ENCODE assay signal across 8 cellular contexts in the genomic region with DNA sequence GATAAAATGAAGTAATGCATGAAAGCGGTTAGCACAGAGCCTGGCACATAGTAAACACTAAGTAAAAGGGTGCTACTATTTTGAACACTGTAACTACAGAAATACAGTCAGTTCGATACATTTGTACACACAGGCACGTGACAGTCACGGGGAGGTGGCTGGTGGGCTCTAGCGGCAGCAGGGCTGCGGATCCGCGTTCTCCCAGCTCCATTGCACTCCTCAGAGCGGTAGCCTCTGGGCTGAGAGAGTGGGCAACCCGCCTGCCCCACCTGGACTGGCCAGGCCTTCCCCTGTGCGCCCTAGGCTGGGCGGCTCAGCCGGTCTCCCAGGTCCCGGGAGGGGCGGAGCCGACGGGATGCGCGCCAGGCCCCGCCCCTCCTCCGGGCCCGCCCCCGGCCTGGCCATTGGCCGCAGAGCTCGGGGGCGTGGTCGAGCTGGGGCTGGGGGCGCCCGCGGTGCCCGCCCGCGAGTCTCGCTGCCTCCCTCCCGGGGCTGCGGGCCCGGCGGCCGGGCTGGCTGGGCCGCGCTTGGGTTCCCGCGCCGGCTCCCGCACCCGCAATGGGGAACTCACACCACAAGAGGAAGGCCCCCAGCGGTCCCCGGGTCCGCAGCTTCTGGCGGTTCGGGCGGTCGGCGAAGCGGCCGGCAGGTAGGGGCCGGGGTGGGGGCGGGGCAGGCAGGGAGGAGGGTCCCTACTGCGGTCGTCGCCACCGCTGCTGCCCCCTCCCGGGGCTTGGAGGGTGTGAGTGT. TPM values are rescaled to one million over a fixed set of nuclear protein-coding genes. Genes with fewer than 3 reads are reported as not detected.
DNase-seq lines count a peak whose midpoint lies in the region; ATAC-seq, FAIRE-seq and TF ChIP-seq lines count a peak whose summit lies in the region.

No MANE protein-coding gene starts in this region.

- peak overlapping the region; percentile 59 for H3K4ac ChIP-seq in H1 (replicated peaks; ENCODE audit: insufficient read length, low read depth, low read length)

- peak overlapping the region; percentile 100 for H2BK12ac ChIP-seq in H1 (ENCODE audit: low read depth, low read length)

- peaks cover 9% of the 10 kb centered on the region for H3K23me2 ChIP-seq in H1 (ENCODE audit: low read depth, low read length)

- CTCF ChIA-PET in Calu3 (lab: Charles Lee) (interaction anchor here (0.6 to 1.7 kb wide), 6 partner anchors 11 to 273 kb away, joined by 3 to 13 read pairs (median 7); a partner anchor contains a TSS), HEK293T (lab: Yijun Ruan, JAX) (interaction anchor here (1.8 kb wide), 1 partner anchor 20 kb away, joined by 10 read pairs; no protein-coding TSS in a partner anchor), H1 (lab: Charles Lee; ENCODE audit: partially characterized antibody) (interaction anchor here (0.7 to 11.2 kb wide), 8 partner anchors 9 to 227 kb away, joined by 3 to 220 read pairs (median 5); a partner anchor contains a TSS)

- peak overlapping the region; percentile 91; the same call in 1 of the 2 replicates for H4K8ac ChIP-seq in H1 (ENCODE audit: extremely low read depth, insufficient read depth, low read length)

- POLR2A ChIA-PET in HEK293T (lab: Yijun Ruan, JAX), result no interaction called here
- POLR2A ChIA-PET in H1 (lab: Charles Lee; ENCODE audit: partially characterized antibody), result interaction anchor here (1.0 to 17.2 kb wide), 8 partner anchors 9 to 41 kb away, joined by 3 to 295 read pairs (median 8); a partner anchor contains a TSS

- no peaks in the 10 kb centered on the region; a peak in 1 of 8 replicates for H3K36me3 ChIP-seq in H1 (ENCODE audit: control insufficient read depth in 2 of 4, insufficient read depth in 4 of 4, low read length in 3 of 4)

- H3K79me1 ChIP-seq in H1 (ENCODE audit: low read depth, low read length), result peaks cover 7% of the 10 kb centered on the region

- no peak for ATAC-seq in HG03565 (IDR thresholded peaks at IDR 0.05; ENCODE audit: unreplicated experiment)

- peak overlapping the region; percentile 69 for H4K91ac ChIP-seq in H1 (replicated peaks; ENCODE audit: insufficient read length, low read length)

- peak overlapping the region; percentile 41 to 99 (median 86); a peak in 6 of 7 replicates for H3K9ac ChIP-seq in H1 (replicated peaks in 1 of 4; ENCODE audit: extremely low read depth in 1 of 4, low read depth in 3 of 4, low read length in 3 of 4)

- H2AK5ac ChIP-seq in H1 (ENCODE audit: low read depth, low read length), result peak overlapping the region; percentile 100; the same call in 1 of the 2 replicates

- H3K56ac ChIP-seq in H1 (replicated peaks; ENCODE audit: insufficient read length, low read depth, low read length), result peak overlapping the region; percentile 95

- peaks cover 4 to 10% of the 10 kb centered on the region in 2 experiments for H4K20me1 ChIP-seq in H1 (replicated peaks in 1 of 2; ENCODE audit: control insufficient read depth in 1 of 2, insufficient read depth in 2 of 2, low read length in 2 of 2)

- H3K27ac Mint-ChIP-seq in Calu3 (ENCODE audit: unreplicated experiment) (peak overlapping the region; percentile 79), mesothelial cell of epicardium (peak overlapping the region; percentile 98)

- H2BK120ac ChIP-seq in H1 (replicated peaks; ENCODE audit: low read depth, low read length), result no peak overlapping the region

- H3K4me3 ChIP-seq in H1 (ENCODE audit: extremely low read depth in 1 of 4, insufficient read depth in 2 of 4, low read depth in 3 of 4, low read length in 4 of 4), result peak overlapping the region; percentile 79 to 100 (median 94)

- H3K4me3 Mint-ChIP-seq in Calu3 (ENCODE audit: low read depth, unreplicated experiment) (peak overlapping the region; percentile 92), mesothelial cell of epicardium (peak overlapping the region; percentile 96)

- H2BK20ac ChIP-seq in H1 (ENCODE audit: low read length), result peak overlapping the region; percentile 86; the same call in 1 of the 2 replicates

- H3K79me2 ChIP-seq in H1 (ENCODE audit: control insufficient read depth in 1 of 2, insufficient read depth in 2 of 2, low read length in 2 of 2), result peaks cover 8 to 42% of the 10 kb centered on the region in 2 experiments

- H3K4me1 ChIP-seq in H1 (replicated peaks in 1 of 4; ENCODE audit: control insufficient read depth in 3 of 4, insufficient read depth in 4 of 4, low read length in 3 of 4), result peaks cover 16 to 36% (median 22%) of the 10 kb centered on the region in 4 experiments

- FAIRE-seq in H1 (lab: Jason Lieb, UNC), result no peak

- peak overlapping the region; percentile 18 for H4K5ac ChIP-seq in H1 (ENCODE audit: insufficient read length, low read depth, low read length)

- peak overlapping the region; percentile 92; the same call in 1 of the 2 replicates for H3K27ac ChIP-seq in H1 (ENCODE audit: low read depth, low read length)

- TF ChIP-seq EP300 in H1 (IDR thresholded peaks at IDR 0.05; ENCODE audit: borderline replicate concordance in 1 of 2, low read depth in 2 of 2, low read length in 2 of 2), result no peak

- H3K9me3 Mint-ChIP-seq in Calu3 (ENCODE audit: low read depth, unreplicated experiment), result no peaks in the 10 kb centered on the region
- H3K9me3 Mint-ChIP-seq in mesothelial cell of epicardium, result no peaks in the 10 kb centered on the region

- peak; percentile 3 to 15; a peak in 2 of 4 replicates for TF ChIP-seq RAD21 in H1 (IDR thresholded peaks at IDR 0.05 in 1 of 2, conservative IDR thresholded peaks at IDR 0.05 in 1 of 2; ENCODE audit: low read depth in 2 of 2, low read length in 2 of 2)

- 22% methylated on average over 16 of the region's 63 CpGs; no CpG with 5 or more reads in 1 of the 2 experiments for WGBS in H1 (ENCODE audit: extremely low coverage in 1 of 2, insufficient coverage in 1 of 2, insufficient read length in 1 of 2, insufficient replicate concordance in 2 of 2, low coverage in 1 of 2, low lambda C conversion rate in 2 of 2, missing lambda C conversion rate in 1 of 2), 2 experiments

- no peaks in the 10 kb centered on the region for H3K9me3 ChIP-seq in H1 (ENCODE audit: insufficient read depth in 2 of 2, low read depth in 1 of 2, low read length in 1 of 2)

- no peak overlapping the region; the same call in none of the 2 replicates for H3K18ac ChIP-seq in H1 (ENCODE audit: extremely low read depth, low read length)

- no TSS peak for BruUV-seq in Calu3 (replicated peaks; lab: Mats Ljungman, UMichigan)

- DNase-seq in Calu3 (peak; percentile 93), HEK293T (ENCODE audit: extremely low spot score) (peak; percentile 100), NCI-H69 (lab: John Stamatoyannopoulos, UW) (peak; percentile 87), H1 (ENCODE audit: low read depth in 1 of 2, low spot score in 2 of 2) (peak; percentile 59 to 91), mesothelial cell of epicardium (ENCODE audit: low spot score in 2 of 2, unreplicated experiment in 2 of 2) (peak; percentile 88 to 90)
- peak; percentile 19 to 39 for DNase-seq in activated CD8-positive, alpha-beta memory T cell treated with anti-CD3 and anti-CD28 coated beads for 4 hours (ENCODE audit: low read depth in 2 of 2)
- DNase-seq in stimulated activated CD8-positive, alpha-beta memory T cell treated with anti-CD3 and anti-CD28 coated beads, Interleukin-15, amount 100 ng/mL, for 24 hours (ENCODE audit: low read depth), result peak; percentile 38

- no peak overlapping the region for H2AFZ ChIP-seq in H1 (ENCODE audit: low read length)

- peak in 1 of 2 experiments; percentile 70; a peak in 2 of 3 replicates for TF ChIP-seq POLR2A in H1 (IDR thresholded peaks at IDR 0.05; ENCODE audit: control extremely low read depth in 1 of 2, low read depth in 2 of 2, low read length in 2 of 2)

- intact Hi-C loops in Calu3 (cut with micrococcal nuclease; ENCODE audit: unreplicated experiment), result no loop called here

- H3K36me3 Mint-ChIP-seq in Calu3 (ENCODE audit: insufficient read depth, unreplicated experiment), result peaks cover 32% of the 10 kb centered on the region
- H3K36me3 Mint-ChIP-seq in mesothelial cell of epicardium, result no peaks in the 10 kb centered on the region

- H3K4me1 Mint-ChIP-seq in Calu3 (ENCODE audit: low read depth, unreplicated experiment), result peaks cover 55% of the 10 kb centered on the region
- peaks cover 43% of the 10 kb centered on the region for H3K4me1 Mint-ChIP-seq in mesothelial cell of epicardium

- peak overlapping the region; percentile 99 for H2BK5ac ChIP-seq in H1 (ENCODE audit: low read depth, low read length)

- H3K14ac ChIP-seq in H1 (ENCODE audit: insufficient read length), result no peak overlapping the region

- H3K23ac ChIP-seq in H1 (ENCODE audit: insufficient read length), result no peak overlapping the region

- H2BK15ac ChIP-seq in H1 (ENCODE audit: low read length), result peak overlapping the region; percentile 61; the same call in 1 of the 2 replicates

- H3K27me3 Mint-ChIP-seq in Calu3 (ENCODE audit: unreplicated experiment), result no peaks in the 10 kb centered on the region
- no peaks in the 10 kb centered on the region for H3K27me3 Mint-ChIP-seq in mesothelial cell of epicardium (ENCODE audit: low read depth)

- H3K4me2 ChIP-seq in H1 (ENCODE audit: insufficient read depth in 1 of 2, low read depth in 2 of 2, low read length in 2 of 2), result peak overlapping the region; percentile 96 to 100

- H3K27me3 ChIP-seq in H1 (replicated peaks in 1 of 4; ENCODE audit: control insufficient read depth in 3 of 4, extremely low read depth in 1 of 4, insufficient read depth in 3 of 4, low read length in 3 of 4), result no peaks in the 10 kb centered on the region

- TF ChIP-seq CTCF in Calu3 (IDR thresholded peaks at IDR 0.05; ENCODE audit: unreplicated experiment), result no peak
- TF ChIP-seq CTCF in H1 (IDR thresholded peaks at IDR 0.05; ENCODE audit: control extremely low read depth in 1 of 3, insufficient read depth in 1 of 3, low read depth in 1 of 3, low read length in 3 of 3), result peak in 1 of 3 experiments; percentile 26; a peak in 1 of 4 replicates
- TF ChIP-seq CTCF in mesothelial cell of epicardium (IDR thresholded peaks at IDR 0.05; ENCODE audit: unreplicated experiment), result no peak

TF ChIP-seq in HEK293T, 16 proteins besides CTCF, POLR2A, EP300 and RAD21 (continues in another document):
- TF ChIP-seq HDGF (IDR thresholded peaks at IDR 0.05; ENCODE audit: borderline replicate concordance) (peak; percentile 96), ARNT (IDR thresholded peaks at IDR 0.05) (0 out of 2 replicates have a peak, but pooled peaks have one; percentile 13)

TF ChIP-seq in H1, 55 proteins besides CTCF, POLR2A, EP300 and RAD21 (continues in another document):
- TF ChIP-seq BCL11A (IDR thresholded peaks at IDR 0.05; ENCODE audit: low read depth in 2 of 2, low read length in 2 of 2), result no peak

RNA-seq across cellular contexts. Expression of a gene that starts 51.1 kb away (rescaled TPM):
- total RNA-seq in Calu3 (2022) (0.19 and 0.51 TPM in 2 replicates), mesothelial cell of epicardium (3.9 to 4.5 TPM (median 4.0 TPM) in 3 replicates)
- total RNA-seq in H1 (2021; fragmentation: NEBNext Ultra II Directional; extraction: Animal tissue kit (Norgen Biotek cat#: 25700)), result 0.17 TPM in 1 of 2 replicates, not detected in the other
- 0.06 TPM in 1 of 2 replicates, not detected in the other for polyA plus RNA-seq in H1 (2011; rRNA removed)
- polyA plus RNA-seq in H1 (2011; cell fraction: cytosol; rRNA removed), result 0.45 TPM
- polyA plus RNA-seq in H1 (2011; cell fraction: nucleus; rRNA removed), result not detected
- polyA plus RNA-seq in H1 (2012, experiment 1 of 2), result not detected in 4 replicates
- polyA plus RNA-seq in H1 (2012, experiment 2 of 2), result not detected
- polyA plus RNA-seq in H1 (2013, experiment 1 of 2), result 0.08 TPM
- 0.06 TPM for polyA plus RNA-seq in H1 (2013, experiment 2 of 2)
- 0.12 TPM in 1 of 2 replicates, not detected in the other for polyA minus RNA-seq in H1 (2011; rRNA and poly(A)+ RNA removed)
- polyA minus RNA-seq in H1 (2011; cell fraction: cytosol; rRNA and poly(A)+ RNA removed), result not detected
- polyA minus RNA-seq in H1 (2011; cell fraction: nucleus; rRNA and poly(A)+ RNA removed), result 0.20 TPM

Comparison
In these comparisons a context has a peak if more than half of its experiments do, and no peak if none do; other contexts are left out.
1. DNase-seq: peak in every context shown above with its lines; median percentile 100 in HEK293T; 93 in Calu3; 89 in mesothelial cell of epicardium; 87 in NCI-H69; 75 in H1; 38 in stimulated activated CD8-positive, alpha-beta memory T cell treated with anti-CD3 and anti-CD28 coated beads, Interleukin-15, amount 100 ng/mL, for 24 hours; 29 in activated CD8-positive, alpha-beta memory T cell treated with anti-CD3 and anti-CD28 coated beads for 4 hours.